ENCODE assay signal across 1 cellular context in the genomic region with DNA sequence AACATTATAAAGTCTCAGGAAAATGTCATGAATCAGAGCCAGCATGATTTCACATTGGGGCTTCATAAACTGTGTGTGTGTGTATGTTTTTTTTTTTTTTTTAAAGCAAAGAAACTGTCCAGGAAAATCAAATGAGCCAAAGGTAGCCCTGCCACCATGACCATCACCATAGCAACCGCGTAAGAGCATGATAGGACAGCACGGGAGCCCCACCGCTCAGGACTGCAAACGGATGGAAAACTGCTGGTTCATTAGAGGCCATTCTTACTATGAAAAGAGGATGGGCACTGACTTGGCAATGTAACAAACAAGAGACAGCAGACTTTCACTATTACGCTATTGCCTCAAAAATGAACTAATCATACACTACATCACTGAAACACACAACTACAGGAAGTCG.
TF ChIP-seq lines count a peak whose summit lies in the region.

No MANE protein-coding gene starts in this region.

TF ChIP-seq in GM23338, 12 proteins besides CTCF, POLR2A, EP300 and RAD21 (continued from another document):
- TF ChIP-seq POLR2AphosphoS5 (IDR thresholded peaks at IDR 0.05; ENCODE audit: low read depth) (no peak), ZNF114 (CRISPR knock-in tag; IDR thresholded peaks at IDR 0.05) (no peak), EZH2phosphoT487 (IDR thresholded peaks at IDR 0.05; ENCODE audit: unreplicated experiment) (no peak)
- TF ChIP-seq, protein P1, sequence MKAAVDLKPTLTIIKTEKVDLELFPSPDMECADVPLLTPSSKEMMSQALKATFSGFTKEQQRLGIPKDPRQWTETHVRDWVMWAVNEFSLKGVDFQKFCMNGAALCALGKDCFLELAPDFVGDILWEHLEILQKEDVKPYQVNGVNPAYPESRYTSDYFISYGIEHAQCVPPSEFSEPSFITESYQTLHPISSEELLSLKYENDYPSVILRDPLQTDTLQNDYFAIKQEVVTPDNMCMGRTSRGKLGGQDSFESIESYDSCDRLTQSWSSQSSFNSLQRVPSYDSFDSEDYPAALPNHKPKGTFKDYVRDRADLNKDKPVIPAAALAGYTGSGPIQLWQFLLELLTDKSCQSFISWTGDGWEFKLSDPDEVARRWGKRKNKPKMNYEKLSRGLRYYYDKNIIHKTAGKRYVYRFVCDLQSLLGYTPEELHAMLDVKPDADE (IDR thresholded peaks at IDR 0.05): no peak
- TF ChIP-seq, protein P2, sequence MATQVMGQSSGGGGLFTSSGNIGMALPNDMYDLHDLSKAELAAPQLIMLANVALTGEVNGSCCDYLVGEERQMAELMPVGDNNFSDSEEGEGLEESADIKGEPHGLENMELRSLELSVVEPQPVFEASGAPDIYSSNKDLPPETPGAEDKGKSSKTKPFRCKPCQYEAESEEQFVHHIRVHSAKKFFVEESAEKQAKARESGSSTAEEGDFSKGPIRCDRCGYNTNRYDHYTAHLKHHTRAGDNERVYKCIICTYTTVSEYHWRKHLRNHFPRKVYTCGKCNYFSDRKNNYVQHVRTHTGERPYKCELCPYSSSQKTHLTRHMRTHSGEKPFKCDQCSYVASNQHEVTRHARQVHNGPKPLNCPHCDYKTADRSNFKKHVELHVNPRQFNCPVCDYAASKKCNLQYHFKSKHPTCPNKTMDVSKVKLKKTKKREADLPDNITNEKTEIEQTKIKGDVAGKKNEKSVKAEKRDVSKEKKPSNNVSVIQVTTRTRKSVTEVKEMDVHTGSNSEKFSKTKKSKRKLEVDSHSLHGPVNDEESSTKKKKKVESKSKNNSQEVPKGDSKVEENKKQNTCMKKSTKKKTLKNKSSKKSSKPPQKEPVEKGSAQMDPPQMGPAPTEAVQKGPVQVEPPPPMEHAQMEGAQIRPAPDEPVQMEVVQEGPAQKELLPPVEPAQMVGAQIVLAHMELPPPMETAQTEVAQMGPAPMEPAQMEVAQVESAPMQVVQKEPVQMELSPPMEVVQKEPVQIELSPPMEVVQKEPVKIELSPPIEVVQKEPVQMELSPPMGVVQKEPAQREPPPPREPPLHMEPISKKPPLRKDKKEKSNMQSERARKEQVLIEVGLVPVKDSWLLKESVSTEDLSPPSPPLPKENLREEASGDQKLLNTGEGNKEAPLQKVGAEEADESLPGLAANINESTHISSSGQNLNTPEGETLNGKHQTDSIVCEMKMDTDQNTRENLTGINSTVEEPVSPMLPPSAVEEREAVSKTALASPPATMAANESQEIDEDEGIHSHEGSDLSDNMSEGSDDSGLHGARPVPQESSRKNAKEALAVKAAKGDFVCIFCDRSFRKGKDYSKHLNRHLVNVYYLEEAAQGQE (IDR thresholded peaks at IDR 0.05; ENCODE audit: unreplicated experiment): no peak
TF ChIP-seq in GM23338: peak in this region for 0.
